Comparison of ENCODE assay signal across 9 cellular contexts in the genomic region with DNA sequence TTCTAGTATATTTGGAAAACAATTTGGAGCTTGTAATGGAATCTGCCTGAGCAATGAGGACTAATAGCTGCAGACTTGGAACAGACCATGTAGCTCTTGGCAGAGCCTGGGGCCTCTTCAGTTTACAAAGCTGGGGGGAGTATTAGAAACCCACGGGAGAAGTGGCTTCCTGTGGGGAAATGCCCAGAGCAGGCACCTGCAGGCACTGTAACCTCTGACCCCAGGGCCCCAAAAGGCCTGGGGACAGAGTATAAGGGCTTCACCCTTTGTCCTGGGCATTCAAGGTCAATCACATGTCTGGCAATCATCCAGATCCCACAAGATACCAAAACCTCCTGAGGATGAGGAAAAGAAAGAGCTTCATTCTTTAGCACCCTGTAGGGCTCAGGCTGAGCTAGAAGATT. TPM values are rescaled to one million over a fixed set of nuclear protein-coding genes. Genes with fewer than 3 reads are reported as not detected.
DNase-seq lines count a peak whose midpoint lies in the region; ATAC-seq, FAIRE-seq and TF ChIP-seq lines count a peak whose summit lies in the region.
"Had no signal": no experiment of that assay in that cellular context is flagged by ENCODE, and none has a peak within 500 bp of the region (broad histone marks: within the 10 kb centered on the region; RNA-seq: fewer than 3 reads in every experiment).

No MANE protein-coding gene starts in this region.

- H3K4me1 ChIP-seq in naive thymus-derived CD4-positive, alpha-beta T cell (ENCODE audit: control insufficient read depth in 2 of 2, insufficient read depth in 2 of 2, low read length in 2 of 2), result peaks cover 0 to 12% of the 10 kb centered on the region in 2 donors

- H3K9me3 ChIP-seq in naive thymus-derived CD4-positive, alpha-beta T cell (ENCODE audit: control insufficient read depth in 2 of 3, low read length in 3 of 3), result no peaks in the 10 kb centered on the region

- H3K4me3 Mint-ChIP-seq in activated B cell treated with CpG ODN at 0.5 μM for 24 hours, result peak overlapping the region; percentile 56
- H3K4me3 Mint-ChIP-seq in naive thymus-derived CD4-positive, alpha-beta T cell, result no peak overlapping the region

- no peaks in the 10 kb centered on the region for H3K27me3 ChIP-seq in naive thymus-derived CD4-positive, alpha-beta T cell (ENCODE audit: control insufficient read depth in 2 of 2, insufficient read depth in 2 of 2, low read length in 2 of 2)

- TF ChIP-seq CTCF in activated B cell treated with CpG ODN at 0.5 μM for 24 hours (IDR thresholded peaks at IDR 0.05) (no peak), D721Med (IDR thresholded peaks at IDR 0.05; ENCODE audit: insufficient read depth, missing control alignments) (no peak)

- H3K36me3 Mint-ChIP-seq in activated B cell treated with CpG ODN at 0.5 μM for 24 hours (ENCODE audit: low read depth), result peaks cover 58% of the 10 kb centered on the region
- H3K36me3 Mint-ChIP-seq in naive thymus-derived CD4-positive, alpha-beta T cell, result peaks cover 0 to 10% (median 0%) of the 10 kb centered on the region in 5 donors

- no peak overlapping the region for H3K27ac ChIP-seq in naive thymus-derived CD4-positive, alpha-beta T cell (ENCODE audit: low read depth, low read length)

- POLR2A ChIA-PET in activated B cell treated with CpG ODN at 0.5 μM for 24 hours (lab: Charles Lee), result interaction anchor here (0.6 to 9.4 kb wide), 8 partner anchors 8 to 57 kb away, joined by 3 to 154 read pairs (median 6); a partner anchor contains a TSS
- POLR2A ChIA-PET in naive thymus-derived CD4-positive, alpha-beta T cell (lab: Charles Lee), result interaction anchor here (0.6 kb wide), 1 partner anchor 247 kb away, joined by 6 read pairs; no protein-coding TSS in a partner anchor

- H3K27ac Mint-ChIP-seq in activated B cell treated with CpG ODN at 0.5 μM for 24 hours, result no peak overlapping the region
- H3K27ac Mint-ChIP-seq in naive thymus-derived CD4-positive, alpha-beta T cell, result peak overlapping the region in 3 of 9 donors; percentile 21 to 76 (median 41)

- no peak overlapping the region for H3K4me3 ChIP-seq in naive thymus-derived CD4-positive, alpha-beta T cell (ENCODE audit: low read length)

- no peak for FAIRE-seq in D721Med (lab: Jason Lieb, UNC)
- FAIRE-seq: urothelium cell line had no signal

- CTCF ChIA-PET in activated B cell treated with CpG ODN at 0.5 μM for 24 hours (lab: Charles Lee), result interaction anchor here (0.8 to 5.6 kb wide), 7 partner anchors 8 to 101 kb away, joined by 3 to 32 read pairs (median 4); no protein-coding TSS in a partner anchor
- CTCF ChIA-PET in naive thymus-derived CD4-positive, alpha-beta T cell (lab: Charles Lee), result interaction anchor here (0.6 to 1.2 kb wide), 2 partner anchors 43 to 216 kb away, joined by 3 read pairs; no protein-coding TSS in a partner anchor

- no peaks in the 10 kb centered on the region for H3K36me3 ChIP-seq in naive thymus-derived CD4-positive, alpha-beta T cell (ENCODE audit: control insufficient read depth in 2 of 3, insufficient read depth in 3 of 3, low read length in 3 of 3)

- intact Hi-C loops in activated B cell treated with CpG ODN at 0.5 μM for 24 hours (cut with micrococcal nuclease) (no loop called here), cardiac septum (cut with DNase I) (loop anchor here (1.0 to 5.0 kb wide), 2 partner anchors 20 to 60 kb away; a partner anchor contains a TSS), sciatic nerve (cut with DNase I) (loop anchor here (10.0 kb wide), 1 partner anchor 67 kb away; no protein-coding TSS in a partner anchor)
- intact Hi-C loops in naive thymus-derived CD4-positive, alpha-beta T cell (cut with micrococcal nuclease), result no loop called here

- no peaks in the 10 kb centered on the region for H3K9me3 Mint-ChIP-seq in activated B cell treated with CpG ODN at 0.5 μM for 24 hours
- peaks cover 0 to 4% (median 0%) of the 10 kb centered on the region in 11 donors for H3K9me3 Mint-ChIP-seq in naive thymus-derived CD4-positive, alpha-beta T cell

- no peaks in the 10 kb centered on the region for H3K27me3 Mint-ChIP-seq in activated B cell treated with CpG ODN at 0.5 μM for 24 hours
- H3K27me3 Mint-ChIP-seq in naive thymus-derived CD4-positive, alpha-beta T cell, result no peaks in the 10 kb centered on the region

- DNase-seq in C1 segment of cervical spinal cord (lab: John Stamatoyannopoulos, UW) (peak in 8 of 14 donors; percentile 12 to 34 (median 20)), activated B cell treated with CpG ODN at 0.5 μM for 24 hours (no peak), cardiac septum (ENCODE audit: low spot score) (peak; percentile 86), sciatic nerve (ENCODE audit: low spot score) (peak; percentile 87), NCI-H1105 (lab: John Stamatoyannopoulos, UW) (no peak), D721Med (ENCODE audit: insufficient read length, low spot score) (no peak)
- no peak for DNase-seq in naive thymus-derived CD4-positive, alpha-beta T cell

- peaks cover 63% of the 10 kb centered on the region for H3K4me1 Mint-ChIP-seq in activated B cell treated with CpG ODN at 0.5 μM for 24 hours
- peaks cover 10 to 40% (median 29%) of the 10 kb centered on the region in 7 donors for H3K4me1 Mint-ChIP-seq in naive thymus-derived CD4-positive, alpha-beta T cell

- ATAC-seq in activated B cell treated with CpG ODN at 0.5 μM for 24 hours (ENCODE audit: low read depth), result peak; percentile 30
- peak; percentile 97 for ATAC-seq in sciatic nerve
- ATAC-seq in naive thymus-derived CD4-positive, alpha-beta T cell, result no peak
- ATAC-seq in GM18520 (IDR thresholded peaks at IDR 0.05; ENCODE audit: unreplicated experiment), result no peak

RNA-seq across cellular contexts. Expression of a gene that starts 19.4 kb away (rescaled TPM):
- total RNA-seq in activated B cell treated with CpG ODN at 0.5 μM for 24 hours, result 181 and 191 TPM in 2 replicates
- total RNA-seq in cardiac septum, result 274 TPM
- total RNA-seq in sciatic nerve, result 38.2 TPM
- total RNA-seq in naive thymus-derived CD4-positive, alpha-beta T cell, result 1 to 10 TPM; 1.9 to 6.0 (median 2.9) TPM
- polyA plus RNA-seq in naive thymus-derived CD4-positive, alpha-beta T cell, result 1 to 10 TPM; 2.9 to 3.6 TPM

RNA-seq across cellular contexts. Expression of a gene that starts 49.7 kb away (rescaled TPM):
- total RNA-seq in activated B cell treated with CpG ODN at 0.5 μM for 24 hours (68.9 and 72.3 TPM in 2 replicates), cardiac septum (4.1 TPM), sciatic nerve (7.7 TPM)
- 100 to 1,000 TPM in 1 of 5 experiments, 10 to 100 TPM in 4; 26.1 to 103 (median 28.2) TPM for total RNA-seq in naive thymus-derived CD4-positive, alpha-beta T cell
- 10 to 100 TPM; 40.8 to 41.1 TPM for polyA plus RNA-seq in naive thymus-derived CD4-positive, alpha-beta T cell

Comparison
In these comparisons a context has a peak if more than half of its experiments do, and no peak if none do; other contexts are left out.
1. DNase-seq: peak in C1 segment of cervical spinal cord (8 of 14), cardiac septum (single experiment) and sciatic nerve (single experiment); none in activated B cell treated with CpG ODN at 0.5 μM for 24 hours (single experiment), naive thymus-derived CD4-positive, alpha-beta T cell (0 of 9), NCI-H1105 (single experiment) and D721Med (single experiment).
2. ATAC-seq: peak in activated B cell treated with CpG ODN at 0.5 μM for 24 hours (single experiment) and sciatic nerve (single experiment); none in naive thymus-derived CD4-positive, alpha-beta T cell (single experiment) and GM18520 (single experiment).
3. intact Hi-C loops: an anchor here in cardiac septum (1.0 to 5.0 kb wide) and sciatic nerve (10.0 kb wide); none called in activated B cell treated with CpG ODN at 0.5 μM for 24 hours and naive thymus-derived CD4-positive, alpha-beta T cell.